2 cellular contexts compared by ENCODE assay signal in the genomic region with DNA sequence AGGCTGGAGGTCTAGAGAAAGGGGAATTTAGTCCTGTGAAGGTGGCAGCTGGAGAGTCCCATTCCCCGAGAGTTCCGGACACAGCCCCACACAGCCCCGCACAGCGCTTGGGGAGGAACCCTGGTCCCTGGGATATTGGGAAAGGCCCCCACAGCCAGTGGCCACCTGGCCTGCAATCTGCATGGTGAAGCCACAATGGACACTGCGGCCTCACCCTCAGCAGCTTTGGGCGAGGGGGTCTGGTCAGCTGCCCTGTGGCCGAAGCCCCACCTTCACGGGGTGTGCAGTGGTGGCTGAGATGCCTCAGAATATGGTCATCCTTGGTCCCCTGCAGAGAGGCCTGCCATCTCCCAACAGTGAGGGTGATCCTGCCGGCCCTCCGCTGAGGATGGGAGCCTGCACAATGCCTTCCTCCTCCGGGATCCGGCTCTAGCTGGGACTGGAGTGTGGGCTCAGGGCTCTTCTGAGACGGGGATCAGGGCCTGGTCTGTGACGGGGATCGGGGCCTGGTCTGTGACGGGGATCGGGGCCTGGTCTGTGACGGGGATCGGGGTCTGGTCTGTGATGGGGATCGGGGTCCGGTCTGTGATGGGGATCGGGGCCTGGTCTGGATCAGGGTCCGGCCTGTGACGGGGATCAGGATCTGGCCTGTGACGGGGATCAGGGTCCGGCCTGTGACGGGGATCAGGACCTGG.
TF ChIP-seq lines count a peak whose summit lies in the region.

No MANE protein-coding gene starts in this region.

TF ChIP-seq in GM23338, 12 proteins besides CTCF, POLR2A, EP300 and RAD21 (continues in another document):
- TF ChIP-seq JUNB (IDR thresholded peaks at IDR 0.05; ENCODE audit: unreplicated experiment) = no peak
- TF ChIP-seq ZNF331 (CRISPR knock-in tag; IDR thresholded peaks at IDR 0.05; ENCODE audit: low read depth) = no peak
- TF ChIP-seq, protein P1, sequence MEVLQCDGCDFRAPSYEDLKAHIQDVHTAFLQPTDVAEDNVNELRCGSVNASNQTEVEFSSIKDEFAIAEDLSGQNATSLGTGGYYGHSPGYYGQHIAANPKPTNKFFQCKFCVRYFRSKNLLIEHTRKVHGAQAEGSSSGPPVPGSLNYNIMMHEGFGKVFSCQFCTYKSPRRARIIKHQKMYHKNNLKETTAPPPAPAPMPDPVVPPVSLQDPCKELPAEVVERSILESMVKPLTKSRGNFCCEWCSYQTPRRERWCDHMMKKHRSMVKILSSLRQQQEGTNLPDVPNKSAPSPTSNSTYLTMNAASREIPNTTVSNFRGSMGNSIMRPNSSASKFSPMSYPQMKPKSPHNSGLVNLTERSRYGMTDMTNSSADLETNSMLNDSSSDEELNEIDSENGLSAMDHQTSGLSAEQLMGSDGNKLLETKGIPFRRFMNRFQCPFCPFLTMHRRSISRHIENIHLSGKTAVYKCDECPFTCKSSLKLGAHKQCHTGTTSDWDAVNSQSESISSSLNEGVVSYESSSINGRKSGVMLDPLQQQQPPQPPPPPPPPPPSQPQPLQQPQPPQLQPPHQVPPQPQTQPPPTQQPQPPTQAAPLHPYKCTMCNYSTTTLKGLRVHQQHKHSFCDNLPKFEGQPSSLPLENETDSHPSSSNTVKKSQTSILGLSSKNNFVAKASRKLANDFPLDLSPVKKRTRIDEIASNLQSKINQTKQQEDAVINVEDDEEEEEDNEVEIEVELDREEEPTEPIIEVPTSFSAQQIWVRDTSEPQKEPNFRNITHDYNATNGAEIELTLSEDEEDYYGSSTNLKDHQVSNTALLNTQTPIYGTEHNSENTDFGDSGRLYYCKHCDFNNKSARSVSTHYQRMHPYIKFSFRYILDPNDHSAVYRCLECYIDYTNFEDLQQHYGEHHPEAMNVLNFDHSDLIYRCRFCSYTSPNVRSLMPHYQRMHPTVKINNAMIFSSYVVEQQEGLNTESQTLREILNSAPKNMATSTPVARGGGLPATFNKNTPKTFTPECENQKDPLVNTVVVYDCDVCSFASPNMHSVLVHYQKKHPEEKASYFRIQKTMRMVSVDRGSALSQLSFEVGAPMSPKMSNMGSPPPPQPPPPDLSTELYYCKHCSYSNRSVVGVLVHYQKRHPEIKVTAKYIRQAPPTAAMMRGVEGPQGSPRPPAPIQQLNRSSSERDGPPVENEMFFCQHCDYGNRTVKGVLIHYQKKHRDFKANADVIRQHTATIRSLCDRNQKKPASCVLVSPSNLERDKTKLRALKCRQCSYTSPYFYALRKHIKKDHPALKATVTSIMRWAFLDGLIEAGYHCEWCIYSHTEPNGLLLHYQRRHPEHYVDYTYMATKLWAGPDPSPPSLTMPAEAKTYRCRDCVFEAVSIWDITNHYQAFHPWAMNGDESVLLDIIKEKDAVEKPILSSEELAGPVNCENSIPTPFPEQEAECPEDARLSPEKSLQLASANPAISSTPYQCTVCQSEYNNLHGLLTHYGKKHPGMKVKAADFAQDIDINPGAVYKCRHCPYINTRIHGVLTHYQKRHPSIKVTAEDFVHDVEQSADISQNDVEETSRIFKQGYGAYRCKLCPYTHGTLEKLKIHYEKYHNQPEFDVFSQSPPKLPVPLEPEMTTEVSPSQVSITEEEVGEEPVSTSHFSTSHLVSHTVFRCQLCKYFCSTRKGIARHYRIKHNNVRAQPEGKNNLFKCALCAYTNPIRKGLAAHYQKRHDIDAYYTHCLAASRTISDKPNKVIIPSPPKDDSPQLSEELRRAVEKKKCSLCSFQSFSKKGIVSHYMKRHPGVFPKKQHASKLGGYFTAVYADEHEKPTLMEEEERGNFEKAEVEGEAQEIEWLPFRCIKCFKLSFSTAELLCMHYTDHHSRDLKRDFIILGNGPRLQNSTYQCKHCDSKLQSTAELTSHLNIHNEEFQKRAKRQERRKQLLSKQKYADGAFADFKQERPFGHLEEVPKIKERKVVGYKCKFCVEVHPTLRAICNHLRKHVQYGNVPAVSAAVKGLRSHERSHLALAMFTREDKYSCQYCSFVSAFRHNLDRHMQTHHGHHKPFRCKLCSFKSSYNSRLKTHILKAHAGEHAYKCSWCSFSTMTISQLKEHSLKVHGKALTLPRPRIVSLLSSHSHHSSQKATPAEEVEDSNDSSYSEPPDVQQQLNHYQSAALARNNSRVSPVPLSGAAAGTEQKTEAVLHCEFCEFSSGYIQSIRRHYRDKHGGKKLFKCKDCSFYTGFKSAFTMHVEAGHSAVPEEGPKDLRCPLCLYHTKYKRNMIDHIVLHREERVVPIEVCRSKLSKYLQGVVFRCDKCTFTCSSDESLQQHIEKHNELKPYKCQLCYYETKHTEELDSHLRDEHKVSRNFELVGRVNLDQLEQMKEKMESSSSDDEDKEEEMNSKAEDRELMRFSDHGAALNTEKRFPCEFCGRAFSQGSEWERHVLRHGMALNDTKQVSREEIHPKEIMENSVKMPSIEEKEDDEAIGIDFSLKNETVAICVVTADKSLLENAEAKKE (CRISPR knock-in tag; IDR thresholded peaks at IDR 0.05) = no peak
- no peak for TF ChIP-seq ETS1 (IDR thresholded peaks at IDR 0.05)
- TF ChIP-seq, protein P2, sequence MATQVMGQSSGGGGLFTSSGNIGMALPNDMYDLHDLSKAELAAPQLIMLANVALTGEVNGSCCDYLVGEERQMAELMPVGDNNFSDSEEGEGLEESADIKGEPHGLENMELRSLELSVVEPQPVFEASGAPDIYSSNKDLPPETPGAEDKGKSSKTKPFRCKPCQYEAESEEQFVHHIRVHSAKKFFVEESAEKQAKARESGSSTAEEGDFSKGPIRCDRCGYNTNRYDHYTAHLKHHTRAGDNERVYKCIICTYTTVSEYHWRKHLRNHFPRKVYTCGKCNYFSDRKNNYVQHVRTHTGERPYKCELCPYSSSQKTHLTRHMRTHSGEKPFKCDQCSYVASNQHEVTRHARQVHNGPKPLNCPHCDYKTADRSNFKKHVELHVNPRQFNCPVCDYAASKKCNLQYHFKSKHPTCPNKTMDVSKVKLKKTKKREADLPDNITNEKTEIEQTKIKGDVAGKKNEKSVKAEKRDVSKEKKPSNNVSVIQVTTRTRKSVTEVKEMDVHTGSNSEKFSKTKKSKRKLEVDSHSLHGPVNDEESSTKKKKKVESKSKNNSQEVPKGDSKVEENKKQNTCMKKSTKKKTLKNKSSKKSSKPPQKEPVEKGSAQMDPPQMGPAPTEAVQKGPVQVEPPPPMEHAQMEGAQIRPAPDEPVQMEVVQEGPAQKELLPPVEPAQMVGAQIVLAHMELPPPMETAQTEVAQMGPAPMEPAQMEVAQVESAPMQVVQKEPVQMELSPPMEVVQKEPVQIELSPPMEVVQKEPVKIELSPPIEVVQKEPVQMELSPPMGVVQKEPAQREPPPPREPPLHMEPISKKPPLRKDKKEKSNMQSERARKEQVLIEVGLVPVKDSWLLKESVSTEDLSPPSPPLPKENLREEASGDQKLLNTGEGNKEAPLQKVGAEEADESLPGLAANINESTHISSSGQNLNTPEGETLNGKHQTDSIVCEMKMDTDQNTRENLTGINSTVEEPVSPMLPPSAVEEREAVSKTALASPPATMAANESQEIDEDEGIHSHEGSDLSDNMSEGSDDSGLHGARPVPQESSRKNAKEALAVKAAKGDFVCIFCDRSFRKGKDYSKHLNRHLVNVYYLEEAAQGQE (IDR thresholded peaks at IDR 0.05; ENCODE audit: unreplicated experiment) = no peak
- TF ChIP-seq EZH2phosphoT487 (IDR thresholded peaks at IDR 0.05; ENCODE audit: unreplicated experiment) = no peak
- no peak for TF ChIP-seq STAT1 (IDR thresholded peaks at IDR 0.05; ENCODE audit: unreplicated experiment)
- TF ChIP-seq POLR2AphosphoS5 (IDR thresholded peaks at IDR 0.05; ENCODE audit: low read depth) = no peak

TF ChIP-seq in WTC11, 78 proteins besides CTCF, POLR2A, EP300 and RAD21:
- TF ChIP-seq ZNF121 (CRISPR knock-in tag; IDR thresholded peaks at IDR 0.05) (0 out of 2 replicates have a peak, but pooled peaks have one; percentile 20), RORB (CRISPR knock-in tag; IDR thresholded peaks at IDR 0.05) (no peak), PRDM15 (CRISPR knock-in tag; IDR thresholded peaks at IDR 0.05) (peak; percentile 18; the same call in 1 of the 2 replicates)
TF ChIP-seq in WTC11: peak in this region for 2.
